ENCODE assay signal across 8 cellular contexts in the genomic region with DNA sequence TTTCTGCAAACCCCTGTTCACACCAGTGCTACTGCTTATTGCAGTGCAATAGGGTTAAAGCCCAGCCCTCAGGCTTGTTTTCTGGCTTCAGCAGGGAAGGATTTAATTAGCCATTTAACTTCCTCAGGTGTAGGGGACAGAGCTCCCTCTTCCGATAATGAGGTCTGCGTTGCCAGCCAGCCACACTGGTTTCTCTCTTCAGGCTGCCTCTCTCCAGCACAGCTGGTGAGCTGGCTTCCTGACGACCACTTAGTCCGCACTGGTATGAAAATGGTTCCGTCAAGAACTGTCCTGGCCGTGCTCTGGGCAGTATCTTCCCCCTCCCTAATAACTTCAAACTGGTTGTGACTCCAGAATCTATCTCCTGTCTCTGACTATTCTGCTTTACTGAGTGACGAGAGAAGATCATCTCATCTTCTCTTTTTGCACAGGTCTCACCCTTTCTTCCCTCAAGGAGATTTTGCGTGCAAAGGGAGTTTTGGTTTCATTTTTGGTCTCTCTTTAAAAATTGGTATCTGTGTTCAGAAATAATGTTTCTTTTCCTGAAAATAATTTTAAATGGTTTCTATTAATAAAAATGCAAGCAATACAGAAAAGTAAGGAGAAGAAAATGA. TPM values are rescaled to one million over a fixed set of nuclear protein-coding genes. Genes with fewer than 3 reads are reported as not detected.
DNase-seq lines count a peak whose midpoint lies in the region; ATAC-seq and TF ChIP-seq lines count a peak whose summit lies in the region.

No MANE protein-coding gene starts in this region.

- H3K27me3 ChIP-seq in naive thymus-derived CD4-positive, alpha-beta T cell (ENCODE audit: control insufficient read depth in 2 of 2, insufficient read depth in 2 of 2, low read length in 2 of 2): no peaks in the 10 kb centered on the region

- intact Hi-C loops in naive thymus-derived CD4-positive, alpha-beta T cell (cut with micrococcal nuclease): no loop called here

- DNase-seq in stimulated activated naive CD8-positive, alpha-beta T cell treated with anti-CD3 and anti-CD28 coated beads, Interleukin-15, Interleukin-2, amounts not matched to agents 100 U/mL and 50 U/mL, for 24 hours: no peak
- DNase-seq in NCI-H460 (ENCODE audit: extremely low read depth, low read depth) (peak; percentile 14), coronary artery (ENCODE audit: low spot score) (no peak), kidney glomerular epithelial cell (lab: John Stamatoyannopoulos, UW) (no peak), RWPE1 (ENCODE audit: low spot score) (no peak)
- DNase-seq in naive thymus-derived CD4-positive, alpha-beta T cell: no peak

- H3K4me1 Mint-ChIP-seq in stimulated activated naive CD8-positive, alpha-beta T cell treated with anti-CD3 and anti-CD28 coated beads, Interleukin-15, Interleukin-2, amounts not matched to agents 100 ng/mL and 50 ng/mL, for 24 hours (ENCODE audit: low read depth): peaks cover 4% of the 10 kb centered on the region
- H3K4me1 Mint-ChIP-seq in naive thymus-derived CD4-positive, alpha-beta T cell: peaks cover 4 to 16% (median 6%) of the 10 kb centered on the region in 7 donors

- peak overlapping the region; percentile 73 for H3K4me3 Mint-ChIP-seq in stimulated activated naive CD8-positive, alpha-beta T cell treated with anti-CD3 and anti-CD28 coated beads, Interleukin-15, Interleukin-2, amounts not matched to agents 100 ng/mL and 50 ng/mL, for 24 hours
- peak overlapping the region in 9 of 10 donors; percentile 21 to 85 (median 63) for H3K4me3 Mint-ChIP-seq in naive thymus-derived CD4-positive, alpha-beta T cell

- no peaks in the 10 kb centered on the region for H3K27me3 Mint-ChIP-seq in stimulated activated naive CD8-positive, alpha-beta T cell treated with anti-CD3 and anti-CD28 coated beads, Interleukin-15, Interleukin-2, amounts not matched to agents 100 ng/mL and 50 ng/mL, for 24 hours
- no peaks in the 10 kb centered on the region for H3K27me3 Mint-ChIP-seq in naive thymus-derived CD4-positive, alpha-beta T cell

- no peaks in the 10 kb centered on the region for H3K36me3 Mint-ChIP-seq in stimulated activated naive CD8-positive, alpha-beta T cell treated with anti-CD3 and anti-CD28 coated beads, Interleukin-15, Interleukin-2, amounts not matched to agents 100 ng/mL and 50 ng/mL, for 24 hours (ENCODE audit: low read depth)
- H3K36me3 Mint-ChIP-seq in naive thymus-derived CD4-positive, alpha-beta T cell: no peaks in the 10 kb centered on the region

- no peaks in the 10 kb centered on the region for H3K9me3 ChIP-seq in naive thymus-derived CD4-positive, alpha-beta T cell (ENCODE audit: control insufficient read depth in 2 of 3, low read length in 3 of 3)

- no peak for ATAC-seq in stimulated activated naive CD8-positive, alpha-beta T cell treated with anti-CD3 and anti-CD28 coated beads, Interleukin-15, Interleukin-2, amounts not matched to agents 100 U/mL and 50 U/mL, for 24 hours
- peak; percentile 96 for ATAC-seq in HG02943 (IDR thresholded peaks at IDR 0.05; ENCODE audit: low read depth, unreplicated experiment)
- no peak for ATAC-seq in naive thymus-derived CD4-positive, alpha-beta T cell

- peak overlapping the region; percentile 74 for H3K4me3 ChIP-seq in coronary artery
- H3K4me3 ChIP-seq in naive thymus-derived CD4-positive, alpha-beta T cell (ENCODE audit: low read length): no peak overlapping the region

- POLR2A ChIA-PET in naive thymus-derived CD4-positive, alpha-beta T cell (lab: Charles Lee): interaction anchor here (0.7 kb wide), 1 partner anchor 51 kb away, joined by 3 read pairs; no protein-coding TSS in a partner anchor
- POLR2A ChIA-PET in RWPE1 (lab: Yijun Ruan, JAX; ENCODE audit: low non-redundant PET): no interaction called here

- no peaks in the 10 kb centered on the region for H3K36me3 ChIP-seq in naive thymus-derived CD4-positive, alpha-beta T cell (ENCODE audit: control insufficient read depth in 2 of 3, insufficient read depth in 3 of 3, low read length in 3 of 3)

- no peak overlapping the region for H3K27ac ChIP-seq in coronary artery
- H3K27ac ChIP-seq in naive thymus-derived CD4-positive, alpha-beta T cell (ENCODE audit: low read depth, low read length): no peak overlapping the region
- H3K27ac ChIP-seq in RWPE1: no peak overlapping the region

- no peak overlapping the region for H3K27ac Mint-ChIP-seq in stimulated activated naive CD8-positive, alpha-beta T cell treated with anti-CD3 and anti-CD28 coated beads, Interleukin-15, Interleukin-2, amounts not matched to agents 100 ng/mL and 50 ng/mL, for 24 hours
- H3K27ac Mint-ChIP-seq in naive thymus-derived CD4-positive, alpha-beta T cell: peak overlapping the region in 1 of 9 donors; percentile 39

- peaks cover 0 to 2% of the 10 kb centered on the region in 2 donors for H3K4me1 ChIP-seq in naive thymus-derived CD4-positive, alpha-beta T cell (ENCODE audit: control insufficient read depth in 2 of 2, insufficient read depth in 2 of 2, low read length in 2 of 2)

- H3K9me3 Mint-ChIP-seq in stimulated activated naive CD8-positive, alpha-beta T cell treated with anti-CD3 and anti-CD28 coated beads, Interleukin-15, Interleukin-2, amounts not matched to agents 100 ng/mL and 50 ng/mL, for 24 hours: no peaks in the 10 kb centered on the region
- H3K9me3 Mint-ChIP-seq in naive thymus-derived CD4-positive, alpha-beta T cell: peaks cover 0 to 5% (median 0%) of the 10 kb centered on the region in 11 donors

- TF ChIP-seq CTCF in coronary artery (IDR thresholded peaks at IDR 0.05): no peak
- no peak for TF ChIP-seq CTCF in RWPE1 (conservative IDR thresholded peaks at IDR 0.05; ENCODE audit: low read depth)

- CTCF ChIA-PET in naive thymus-derived CD4-positive, alpha-beta T cell (lab: Charles Lee): no interaction called here
- CTCF ChIA-PET in RWPE1 (lab: Yijun Ruan, JAX): no interaction called here

RNA-seq across cellular contexts. Expression of gene CNTN5, which starts 49.2 kb away (rescaled TPM):
- 0.26 and 0.32 TPM in 2 replicates for total RNA-seq in NCI-H460 (2014; rRNA removed; shearing (Covaris generic))
- polyA plus RNA-seq in NCI-H460 (2014; cell fraction: nucleus; rRNA removed): 0.08 and 0.69 TPM in 2 replicates
- not detected for total RNA-seq in naive thymus-derived CD4-positive, alpha-beta T cell
- polyA plus RNA-seq in naive thymus-derived CD4-positive, alpha-beta T cell: not detected
